ENCODE assay signal across 1 cellular context in the genomic region with DNA sequence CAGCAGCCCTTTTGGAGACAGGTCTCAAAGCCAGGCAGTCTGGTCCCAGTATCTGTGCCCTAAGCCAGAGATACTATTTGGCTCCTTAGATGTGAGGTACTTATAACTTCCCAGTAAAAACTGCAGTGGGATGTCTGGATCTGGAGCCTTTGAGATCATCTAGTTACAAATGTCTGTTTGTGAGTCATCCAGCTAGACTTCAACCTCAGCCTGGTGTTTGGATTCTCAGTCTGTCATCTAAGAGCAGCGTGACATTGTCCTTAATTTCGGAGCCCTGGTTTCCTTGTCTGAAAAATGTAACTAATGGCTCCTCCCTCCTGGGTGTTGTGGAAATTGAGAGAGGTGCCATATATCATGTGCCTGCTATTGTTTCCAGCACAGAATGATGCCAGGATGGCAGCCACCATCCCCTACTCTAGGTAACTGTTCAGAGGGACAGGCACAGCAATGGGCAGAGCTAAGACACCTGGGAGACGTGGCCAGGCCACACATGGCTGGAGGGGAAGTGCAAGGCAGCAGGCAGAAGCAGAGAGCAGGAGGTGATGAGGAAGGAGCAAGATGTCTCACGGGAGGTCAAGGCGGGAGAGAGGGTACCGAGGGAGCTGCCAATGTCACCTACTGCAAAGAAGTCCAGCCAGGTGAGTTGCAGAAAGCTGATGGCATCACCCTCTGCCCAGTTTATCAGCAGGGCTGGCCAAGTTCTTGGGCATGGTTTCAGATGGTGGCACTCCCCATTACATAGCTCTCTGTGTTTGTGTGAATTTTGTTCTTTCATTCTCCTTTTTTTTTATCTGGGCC.
TF ChIP-seq lines count a peak whose summit lies in the region.

No MANE protein-coding gene starts in this region.

TF ChIP-seq in SK-N-SH treated with all-trans-retinoic acid at 6 μM for 48 hours, 23 proteins besides CTCF, POLR2A, EP300 and RAD21 (continued from another document):
- TF ChIP-seq, protein P1, sequence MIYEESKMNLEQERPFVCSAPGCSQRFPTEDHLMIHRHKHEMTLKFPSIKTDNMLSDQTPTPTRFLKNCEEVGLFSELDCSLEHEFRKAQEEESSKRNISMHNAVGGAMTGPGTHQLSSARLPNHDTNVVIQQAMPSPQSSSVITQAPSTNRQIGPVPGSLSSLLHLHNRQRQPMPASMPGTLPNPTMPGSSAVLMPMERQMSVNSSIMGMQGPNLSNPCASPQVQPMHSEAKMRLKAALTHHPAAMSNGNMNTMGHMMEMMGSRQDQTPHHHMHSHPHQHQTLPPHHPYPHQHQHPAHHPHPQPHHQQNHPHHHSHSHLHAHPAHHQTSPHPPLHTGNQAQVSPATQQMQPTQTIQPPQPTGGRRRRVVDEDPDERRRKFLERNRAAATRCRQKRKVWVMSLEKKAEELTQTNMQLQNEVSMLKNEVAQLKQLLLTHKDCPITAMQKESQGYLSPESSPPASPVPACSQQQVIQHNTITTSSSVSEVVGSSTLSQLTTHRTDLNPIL (CRISPR knock-in tag; IDR thresholded peaks at IDR 0.05; ENCODE audit: low read depth): no peak
